8 cellular contexts compared by ENCODE assay signal in the genomic region with DNA sequence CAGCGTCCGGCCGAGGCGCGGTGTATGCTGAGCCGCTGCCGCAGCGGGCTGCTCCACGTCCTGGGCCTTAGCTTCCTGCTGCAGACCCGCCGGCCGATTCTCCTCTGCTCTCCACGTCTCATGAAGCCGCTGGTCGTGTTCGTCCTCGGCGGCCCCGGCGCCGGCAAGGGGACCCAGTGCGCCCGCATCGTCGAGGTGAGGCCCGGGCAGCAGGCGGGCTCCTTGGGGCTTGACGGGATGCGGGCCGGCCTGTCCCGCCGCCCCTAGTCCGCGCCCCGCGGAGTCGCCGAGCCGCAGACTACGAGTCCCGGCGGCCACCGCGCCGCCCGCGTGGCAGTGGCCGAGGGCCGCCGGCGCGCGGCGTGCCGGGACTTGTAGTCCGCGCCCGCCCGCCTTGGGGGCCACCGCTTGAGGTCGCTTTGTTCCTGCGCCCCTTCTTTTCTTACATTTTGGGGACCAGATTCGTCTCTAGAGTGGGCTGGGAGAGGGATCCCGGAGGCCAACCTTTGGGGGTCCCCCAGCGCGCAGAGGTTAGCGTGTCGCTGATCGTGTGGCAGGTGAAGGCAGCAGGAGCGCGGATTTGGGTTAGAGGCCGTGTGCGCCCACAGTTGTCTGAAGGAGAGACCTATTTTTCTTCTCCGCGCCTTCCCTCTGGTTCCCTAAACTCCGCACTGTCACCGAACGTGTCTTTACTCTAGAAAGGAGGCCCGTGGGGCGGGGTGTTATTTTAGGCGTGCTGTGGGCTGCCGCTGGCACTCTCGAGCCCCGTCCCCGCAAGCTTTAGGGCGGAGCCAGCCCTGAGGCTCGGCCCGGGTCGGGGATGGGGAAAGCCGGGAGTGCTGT. TPM values are rescaled to one million over a fixed set of nuclear protein-coding genes. Genes with fewer than 3 reads are reported as not detected.
DNase-seq lines count a peak whose midpoint lies in the region; ATAC-seq, FAIRE-seq and TF ChIP-seq lines count a peak whose summit lies in the region.

No MANE protein-coding gene starts in this region.

- no peaks in the 10 kb centered on the region for H3K9me3 ChIP-seq in GM12878 (replicated peaks; ENCODE audit: control insufficient read depth, insufficient read depth, low read length)
- H3K9me3 ChIP-seq in iPS-18a (ENCODE audit: control insufficient read depth, low read depth, low read length), result no peaks in the 10 kb centered on the region
- no peaks in the 10 kb centered on the region for H3K9me3 ChIP-seq in skeletal muscle satellite cell (replicated peaks; ENCODE audit: low read length)

- H3K27me3 ChIP-seq in GM12878 (replicated peaks in 1 of 2; ENCODE audit: control insufficient read depth in 2 of 2, insufficient read depth in 2 of 2, low read length in 1 of 2) (no peaks in the 10 kb centered on the region), iPS-18a (ENCODE audit: control insufficient read depth, insufficient read depth, low read length) (no peaks in the 10 kb centered on the region), skeletal muscle satellite cell (ENCODE audit: control insufficient read depth, insufficient read depth, low read length) (no peaks in the 10 kb centered on the region)

- POLR2A ChIA-PET in GM12878 (lab: Charles Lee), result interaction anchor here (0.5 to 3.2 kb wide), 12 partner anchors 10 to 1131 kb away, joined by 3 to 19 read pairs (median 5); partner anchors contain the start of genes FOXD2, LURAP1 and STIL

- no peaks in the 10 kb centered on the region for H4K20me1 ChIP-seq in GM12878 (ENCODE audit: control insufficient read depth, insufficient read depth)

- peak overlapping the region; percentile 88 for H2AFZ ChIP-seq in GM12878 (ENCODE audit: control insufficient read depth, low read depth, low read length)

- H3K79me2 ChIP-seq in GM12878 (ENCODE audit: control insufficient read depth, insufficient read depth, low read length), result peaks cover 42% of the 10 kb centered on the region

- in situ Hi-C loops in GM12878 (cut with MboI), result no loop called here

- peak; percentile 84 for ATAC-seq in HG02763 (IDR thresholded peaks at IDR 0.05; ENCODE audit: unreplicated experiment)
- peak; percentile 94 for ATAC-seq in GM12878

- H3K4me3 ChIP-seq in GM12878, result peak overlapping the region; percentile 71
- H3K4me3 ChIP-seq in iPS-18a (ENCODE audit: low read length), result peak overlapping the region; percentile 98
- peak overlapping the region; percentile 93 for H3K4me3 ChIP-seq in skeletal muscle satellite cell (ENCODE audit: low read length)

- H3K36me3 ChIP-seq in GM12878 (ENCODE audit: control insufficient read depth in 2 of 2, insufficient read depth in 2 of 2, low read length in 1 of 2), result 0 out of 4 replicates have a peak, but pooled peaks cover 0 to 2% of the 10 kb centered on the region in 2 experiments
- no peaks in the 10 kb centered on the region for H3K36me3 ChIP-seq in iPS-18a (ENCODE audit: control insufficient read depth, low read depth, low read length)
- H3K36me3 ChIP-seq in skeletal muscle satellite cell (ENCODE audit: insufficient read depth, low read length), result peaks cover under 1% of the 10 kb centered on the region

- TF ChIP-seq POLR2A in GM12878 (IDR thresholded peaks at IDR 0.05; ENCODE audit: low read depth, low read length), result peak; percentile 80

- TF ChIP-seq CTCF in GM12878 (IDR thresholded peaks at IDR 0.05 in 2 of 3, conservative IDR thresholded peaks at IDR 0.05 in 1 of 3; ENCODE audit: control insufficient read depth in 2 of 3, extremely low read depth in 1 of 3, insufficient read depth in 1 of 3, low read depth in 3 of 3, low read length in 3 of 3), result peak; percentile 6 to 42 (median 32); a peak in 4 of 6 replicates

- intact Hi-C loops in GM12878 (cut with micrococcal nuclease; ENCODE audit: unreplicated experiment), result loop anchor here (1.0 to 10.0 kb wide), 2 partner anchors 20 to 101 kb away; partner anchors contain the start of genes FOXD2 and STIL

- RAD21 ChIA-PET in GM12878 (lab: Charles Lee; ENCODE audit: unreplicated experiment), result interaction anchor here (0.8 to 2.1 kb wide), 5 partner anchors 10 to 104 kb away, joined by 3 to 13 read pairs (median 7); partner anchors contain the start of genes FOXD2 and STIL

- H3K27ac ChIP-seq in GM12878 (ENCODE audit: control insufficient read depth, insufficient read depth) (peak overlapping the region; percentile 82), iPS-18a (ENCODE audit: low read length) (peak overlapping the region; percentile 78)

- H3K9ac ChIP-seq in GM12878 (ENCODE audit: control insufficient read depth, insufficient read depth, low read length) (peak overlapping the region; percentile 93), iPS-18a (ENCODE audit: low read length) (peak overlapping the region; percentile 87), skeletal muscle satellite cell (ENCODE audit: low read depth, low read length) (peak overlapping the region; percentile 94)

- TF ChIP-seq RAD21 in GM12878 (IDR thresholded peaks at IDR 0.05; ENCODE audit: insufficient read depth, low read depth, low read length), result no peak

- no peak for TF ChIP-seq EP300 in GM12878 (IDR thresholded peaks at IDR 0.05; ENCODE audit: borderline replicate concordance in 1 of 2, control insufficient read depth in 1 of 2, low read depth in 2 of 2, low read length in 2 of 2)

- FAIRE-seq in GM12878 (lab: Jason Lieb, UNC), result peak; percentile 47

- SMC1A ChIA-PET in GM12878 (lab: Charles Lee; ENCODE audit: uncharacterized antibody, unreplicated experiment), result interaction anchor here (0.8 to 1.8 kb wide), 9 partner anchors 9 to 103 kb away, joined by 3 to 7 read pairs (median 5); partner anchors contain the start of genes FOXD2 and STIL

- CTCF ChIA-PET in GM12878 (lab: Yijun Ruan, JAX), result interaction anchor here (0.8 to 2.2 kb wide), 17 partner anchors 10 to 155 kb away, joined by 3 to 9 read pairs (median 5); partner anchors contain the start of genes FOXD2 and STIL

- under 1% methylated on average over 78 of the region's 90 CpGs for WGBS in GM12878 (ENCODE audit: insufficient coverage, insufficient replicate concordance, low lambda C conversion rate, missing lambda C conversion rate)

- H3K4me1 ChIP-seq in GM12878 (ENCODE audit: control insufficient read depth, insufficient read depth, low read length) (peaks cover 3% of the 10 kb centered on the region; the same call in 1 of the 2 replicates), iPS-18a (ENCODE audit: control insufficient read depth, low read depth, low read length) (peaks cover 8% of the 10 kb centered on the region), skeletal muscle satellite cell (ENCODE audit: control insufficient read depth, insufficient read depth, low read length) (peaks cover 17% of the 10 kb centered on the region)

- DNase-seq in NCI-H2081 (lab: John Stamatoyannopoulos, UW) (peak; percentile 79 to 88), NCI-H2081 treated with DMSO at 0.1 percent for 48 hours (lab: John Stamatoyannopoulos, UW) (no peak), NCI-H1105 treated with DMSO at 0.1 percent for 48 hours (lab: John Stamatoyannopoulos, UW) (peak; percentile 79), T1000 (lab: John Stamatoyannopoulos, UW) (peak; percentile 78), GM12878 (ENCODE audit: low read depth, low spot score) (no peak)

- no TSS peak for BruUV-seq in GM12878 (replicated peaks; lab: Mats Ljungman, UMichigan)

- H3K4me2 ChIP-seq in GM12878 (ENCODE audit: control insufficient read depth, insufficient read depth) (peak overlapping the region; percentile 84), skeletal muscle satellite cell (ENCODE audit: low read length) (peak overlapping the region; percentile 74)

TF ChIP-seq in GM12878, 131 proteins besides CTCF, POLR2A, EP300 and RAD21 (continues in another document):
- TF ChIP-seq DPF2 (IDR thresholded peaks at IDR 0.05), result 0 out of 2 replicates have a peak, but pooled peaks have one; percentile 57
- peak; percentile 23 to 67; a peak in 2 of 4 replicates for TF ChIP-seq BHLHE40 (IDR thresholded peaks at IDR 0.05; ENCODE audit: borderline replicate concordance in 1 of 2, low read depth in 2 of 2, low read length in 1 of 2)
- no peak for TF ChIP-seq ZNF274 (IDR thresholded peaks at IDR 0.05; ENCODE audit: insufficient read depth, insufficient read length)

RNA-seq across cellular contexts. Expression of gene CMPK1, which starts 0.6 kb away (rescaled TPM):
- 32.2 and 35.1 TPM in 2 replicates for total RNA-seq in GM12878 (2013; cell fraction: nucleolus; rRNA removed)
- 79.8 and 100 TPM in 2 replicates for total RNA-seq in GM12878 (2014; rRNA removed)
- 122 and 130 TPM in 2 replicates for total RNA-seq in GM12878 (2014; rRNA removed; fragmentation: Illumina TruSeq; extraction: Trizol)
- total RNA-seq in GM12878 (2021), result 112 and 116 TPM in 2 replicates
- 32.7 TPM for polyA plus RNA-seq in GM12878 (2011; ENCODE audit: low read depth)
- 79.2 and 141 TPM in 2 replicates for polyA plus RNA-seq in GM12878 (2011; rRNA removed)
- polyA plus RNA-seq in GM12878 (2011; cell fraction: cytosol; rRNA removed), result 17.0 and 17.7 TPM in 2 replicates
- polyA plus RNA-seq in GM12878 (2011; cell fraction: nucleus; rRNA removed), result 13.4 and 18.2 TPM in 2 replicates
- polyA plus RNA-seq in GM12878 (2012), result 79.3 and 85.2 TPM in 2 replicates
- 126 and 161 TPM in 2 replicates for polyA plus RNA-seq in GM12878 (2014; fragmentation: Illumina TruSeq; extraction: Trizol)
- polyA plus RNA-seq in GM12878 (2014; fragmentation: Nextera tagmentation; extraction: Ambion mirVana), result 10 to 100 TPM; 43.7 to 61.0 TPM
- 67.2 and 76.6 TPM in 2 replicates for polyA plus RNA-seq in GM12878 (2014; rRNA removed)
- 100 to 1,000 TPM in 1 of 2 experiments, 10 to 100 TPM in 1; 91.5 to 159 TPM for polyA plus RNA-seq in GM12878 (2016; fragmentation: Nextera tagmentation; extraction: Ambion mirVana)
- 17.5 and 24.4 TPM in 2 replicates for polyA minus RNA-seq in GM12878 (2011; rRNA and poly(A)+ RNA removed)
- polyA minus RNA-seq in GM12878 (2011; cell fraction: cytosol; rRNA and poly(A)+ RNA removed), result 38.6 and 42.1 TPM in 2 replicates
- 5.6 and 7.5 TPM in 2 replicates for polyA minus RNA-seq in GM12878 (2011; cell fraction: nucleus; rRNA and poly(A)+ RNA removed)
- total RNA-seq in skeletal muscle satellite cell (2012; rRNA removed), result 98.4 and 106 TPM in 2 replicates

RNA-seq across cellular contexts. Expression of gene STIL, which starts 20.2 kb away (rescaled TPM):
- 48.8 and 58.6 TPM in 2 replicates for total RNA-seq in GM12878 (2013; cell fraction: nucleolus; rRNA removed)
- total RNA-seq in GM12878 (2014; rRNA removed), result 26.3 and 33.1 TPM in 2 replicates
- 31.1 and 32.8 TPM in 2 replicates for total RNA-seq in GM12878 (2014; rRNA removed; fragmentation: Illumina TruSeq; extraction: Trizol)
- total RNA-seq in GM12878 (2021), result 22.9 and 23.3 TPM in 2 replicates
- polyA plus RNA-seq in GM12878 (2011; ENCODE audit: low read depth), result 5.2 TPM
- polyA plus RNA-seq in GM12878 (2011; rRNA removed), result 35.1 and 42.7 TPM in 2 replicates
- polyA plus RNA-seq in GM12878 (2011; cell fraction: cytosol; rRNA removed), result 19.6 and 22.3 TPM in 2 replicates
- polyA plus RNA-seq in GM12878 (2011; cell fraction: nucleus; rRNA removed), result 16.8 and 16.9 TPM in 2 replicates
- 6.5 and 8.5 TPM in 2 replicates for polyA plus RNA-seq in GM12878 (2012)
- 28.5 and 34.1 TPM in 2 replicates for polyA plus RNA-seq in GM12878 (2014; fragmentation: Illumina TruSeq; extraction: Trizol)
- polyA plus RNA-seq in GM12878 (2014; fragmentation: Nextera tagmentation; extraction: Ambion mirVana), result 1 to 10 TPM; 6.0 to 6.3 TPM
- 17.1 and 18.2 TPM in 2 replicates for polyA plus RNA-seq in GM12878 (2014; rRNA removed)
- 10 to 100 TPM; 26.8 to 30.0 TPM for polyA plus RNA-seq in GM12878 (2016; fragmentation: Nextera tagmentation; extraction: Ambion mirVana)
- 76.8 and 103 TPM in 2 replicates for polyA minus RNA-seq in GM12878 (2011; rRNA and poly(A)+ RNA removed)
- polyA minus RNA-seq in GM12878 (2011; cell fraction: cytosol; rRNA and poly(A)+ RNA removed), result 17.2 and 17.4 TPM in 2 replicates
- 17.2 and 26.0 TPM in 2 replicates for polyA minus RNA-seq in GM12878 (2011; cell fraction: nucleus; rRNA and poly(A)+ RNA removed)
- 8.3 and 10.1 TPM in 2 replicates for total RNA-seq in skeletal muscle satellite cell (2012; rRNA removed)

Comparison
In these comparisons a context has a peak if more than half of its experiments do, and no peak if none do; other contexts are left out.
1. DNase-seq: peak in NCI-H2081 (2 of 2), NCI-H1105 treated with DMSO at 0.1 percent for 48 hours (single experiment) and T1000 (single experiment); none in NCI-H2081 treated with DMSO at 0.1 percent for 48 hours (single experiment) and GM12878 (single experiment).
2. Peak in every context shown above with its lines, with median percentiles within 50 percentile points of each other: H3K4me3 ChIP-seq and H3K9ac ChIP-seq.